20 cellular contexts compared by ENCODE assay signal in the genomic region with DNA sequence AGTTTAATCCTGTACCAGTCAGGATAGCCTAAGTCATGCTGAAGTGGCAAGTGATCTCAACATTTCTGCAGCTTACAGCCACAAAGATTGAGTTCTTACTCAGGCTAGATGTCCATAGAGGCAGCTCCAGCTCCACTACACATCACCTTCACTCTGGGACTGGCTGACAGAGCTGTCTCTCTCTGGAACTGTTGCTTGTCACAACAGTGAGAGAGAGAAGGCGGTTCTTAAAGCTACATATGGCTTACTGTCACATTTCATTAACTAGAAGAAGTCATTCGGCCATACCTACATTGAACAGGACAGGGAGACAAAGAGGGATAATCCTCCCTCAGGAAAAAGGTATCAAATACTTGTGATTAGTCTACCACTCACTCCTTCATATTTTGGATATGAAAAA.
"Had no signal": no experiment of that assay in that cellular context is flagged by ENCODE, and none has a peak within 500 bp of the region (broad histone marks: within the 10 kb centered on the region; RNA-seq: fewer than 3 reads in every experiment).

No MANE protein-coding gene starts in this region.

- H3K9me3 ChIP-seq: lower lobe of right lung, ovary, psoas muscle, right lobe of liver, suprapubic skin, transverse colon, upper lobe of right lung, uterus had no signal

- DNase-seq: hypothalamus; left ventricle myocardium superior; lower lobe of right lung; naive thymus-derived CD8-positive, alpha-beta T cell; occipital lobe; ovary; posterior cingulate gyrus; psoas muscle; right lobe of liver; small intestine; stimulated activated CD4-positive, alpha-beta T cell treated with anti-CD3 and anti-CD28 coated beads, Interleukin-15, amount 100 ng/mL, for 24 hours; stimulated activated CD4-positive, alpha-beta T cell treated with anti-CD3 and anti-CD28 coated beads, Interleukin-2, amount 100 ng/mL, for 48 hours; stimulated activated naive B cell treated with anti-CD40 and anti-IgM and Interleukin-4, amounts not matched to agents 10 μg/mL and 1 μg/mL and 100 μg/mL, for 72 hours; stimulated activated naive CD8-positive, alpha-beta T cell treated with anti-CD3 and anti-CD28 coated beads, Interleukin-15, amount 100 ng/mL, for 72 hours; transverse colon; upper lobe of right lung; uterus had no signal

- H3K4me1 ChIP-seq: lower lobe of right lung, psoas muscle, right lobe of liver, suprapubic skin, upper lobe of right lung, uterus had no signal

- H3K27ac ChIP-seq: coronary artery, lower lobe of right lung, ovary, psoas muscle, right lobe of liver, suprapubic skin, transverse colon, upper lobe of right lung, uterus had no signal

- H3K27me3 Mint-ChIP-seq: stimulated activated naive CD8-positive, alpha-beta T cell treated with anti-CD3 and anti-CD28 coated beads, Interleukin-15, amount 100 ng/mL, for 72 hours had no signal

- H3K36me3 Mint-ChIP-seq: naive thymus-derived CD8-positive, alpha-beta T cell; stimulated activated naive B cell treated with anti-CD40 and anti-IgM and Interleukin-4, amounts not matched to agents 10 μg/mL and 1 μg/mL and 100 μg/mL, for 72 hours had no signal

- H3K4me1 Mint-ChIP-seq: naive thymus-derived CD8-positive, alpha-beta T cell; stimulated activated naive CD8-positive, alpha-beta T cell treated with anti-CD3 and anti-CD28 coated beads, Interleukin-15, amount 100 ng/mL, for 72 hours had no signal

- H3K4me3 ChIP-seq: coronary artery, lower lobe of right lung, ovary, psoas muscle, right lobe of liver, suprapubic skin, transverse colon, upper lobe of right lung, uterus had no signal

- H3K27me3 ChIP-seq: ovary, right lobe of liver, suprapubic skin, transverse colon, upper lobe of right lung, uterus had no signal

- H3K36me3 ChIP-seq: lower lobe of right lung, ovary, right lobe of liver, suprapubic skin, transverse colon, upper lobe of right lung, uterus had no signal

- H3K27ac Mint-ChIP-seq: naive thymus-derived CD8-positive, alpha-beta T cell; stimulated activated naive B cell treated with anti-CD40 and anti-IgM and Interleukin-4, amounts not matched to agents 10 μg/mL and 1 μg/mL and 100 μg/mL, for 72 hours; stimulated activated naive CD8-positive, alpha-beta T cell treated with anti-CD3 and anti-CD28 coated beads, Interleukin-15, amount 100 ng/mL, for 72 hours had no signal

- H3K4me3 Mint-ChIP-seq: naive thymus-derived CD8-positive, alpha-beta T cell; neural crest cell; stimulated activated naive B cell treated with anti-CD40 and anti-IgM and Interleukin-4, amounts not matched to agents 10 μg/mL and 1 μg/mL and 100 μg/mL, for 72 hours; stimulated activated naive CD8-positive, alpha-beta T cell treated with anti-CD3 and anti-CD28 coated beads, Interleukin-15, amount 100 ng/mL, for 72 hours had no signal
